22 cellular contexts compared by ENCODE assay signal in the genomic region with DNA sequence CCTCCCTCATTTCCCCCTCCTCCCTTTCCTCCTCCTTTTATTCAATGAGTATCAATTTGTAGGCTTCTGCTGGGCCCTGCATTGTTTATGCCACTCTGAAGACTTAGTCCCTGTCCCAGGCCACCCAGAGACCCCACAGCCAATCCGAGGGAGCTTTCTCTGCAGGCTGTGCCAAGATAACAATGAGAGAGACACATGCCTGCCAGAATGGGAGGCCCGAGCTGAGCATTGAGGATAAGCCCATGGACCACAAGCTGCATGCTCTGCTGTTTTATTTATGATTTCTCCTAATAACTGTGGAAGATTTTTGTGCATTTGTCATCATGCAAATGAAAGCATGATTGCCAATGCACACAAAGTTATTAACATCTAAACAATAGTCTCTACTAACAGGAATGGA. TPM values are rescaled to one million over a fixed set of nuclear protein-coding genes. Genes with fewer than 3 reads are reported as not detected.
"Had no signal": no experiment of that assay in that cellular context is flagged by ENCODE, and none has a peak within 500 bp of the region (broad histone marks: within the 10 kb centered on the region; RNA-seq: fewer than 3 reads in every experiment).

No MANE protein-coding gene starts in this region.

- H3K36me3 ChIP-seq: colonic mucosa, gastroesophageal sphincter, heart left ventricle, left lung, transverse colon had no signal

- H3K4me3 ChIP-seq: body of pancreas, colonic mucosa, gastroesophageal sphincter, heart left ventricle, left lung, transverse colon had no signal

- H3K4me1 ChIP-seq: body of pancreas, colonic mucosa, heart left ventricle had no signal

- ATAC-seq: body of pancreas, esophagus mucosa, gastroesophageal sphincter, heart left ventricle, left lung had no signal

- H3K4me1 Mint-ChIP-seq: activated B cell treated with CpG ODN at 0.5 μM for 24 hours had no signal

- H3K27ac Mint-ChIP-seq: activated B cell treated with CpG ODN at 0.5 μM for 24 hours; activated CD4-positive, alpha-beta memory T cell treated with anti-CD3 and anti-CD28 coated beads for 36 hours; activated naive CD8-positive, alpha-beta T cell; activated T-helper 1 cell treated with anti-CD3 and anti-CD28 coated beads, Interleukin-12 subunit alpha, Interleukin-12 subunit beta, Interleukin-2, Interleukin-4 antibody, amounts not matched to agents 30 ng/mL and 10 ng/mL and 1 ng/mL, durations not matched to agents 14 hours and 24 hours and 36 hours; stimulated activated naive CD8-positive, alpha-beta T cell treated with anti-CD3 and anti-CD28 coated beads, Interleukin-15, Interleukin-2, amounts not matched to agents 100 ng/mL and 50 ng/mL, for 24 hours had no signal

- H3K9me3 ChIP-seq: body of pancreas, colonic mucosa, gastroesophageal sphincter, heart left ventricle, left lung, transverse colon had no signal

- DNase-seq: activated B cell treated with CpG ODN at 0.5 μM for 24 hours; activated CD4-positive, alpha-beta memory T cell treated with anti-CD3 and anti-CD28 coated beads for 36 hours; activated CD4-positive, alpha-beta T cell treated with anti-CD3 and anti-CD28 coated beads for 4 hours; activated T-cell treated with anti-CD3 and anti-CD28 coated beads for 4 hours; body of pancreas; central memory CD4-positive, alpha-beta T cell; colonic mucosa; left lung; nephron progenitor cell; occipital lobe; stimulated activated CD4-positive, alpha-beta T cell treated with anti-CD3 and anti-CD28 coated beads, Interleukin-15, amount 100 ng/mL, for 24 hours; stimulated activated CD4-positive, alpha-beta T cell treated with anti-CD3 and anti-CD28 coated beads, Interleukin-2, amount 100 ng/mL, for 48 hours; transverse colon had no signal

- H3K27ac ChIP-seq: body of pancreas, colonic mucosa, left lung had no signal

- H3K36me3 Mint-ChIP-seq: activated CD4-positive, alpha-beta memory T cell treated with anti-CD3 and anti-CD28 coated beads for 36 hours; activated naive CD8-positive, alpha-beta T cell had no signal

- H3K27me3 ChIP-seq: body of pancreas, colonic mucosa, heart left ventricle, transverse colon had no signal

- H3K4me3 Mint-ChIP-seq: activated B cell treated with CpG ODN at 0.5 μM for 24 hours; activated CD4-positive, alpha-beta memory T cell treated with anti-CD3 and anti-CD28 coated beads for 36 hours; activated naive CD8-positive, alpha-beta T cell; activated T-helper 1 cell treated with anti-CD3 and anti-CD28 coated beads, Interleukin-12 subunit alpha, Interleukin-12 subunit beta, Interleukin-2, Interleukin-4 antibody, amounts not matched to agents 30 ng/mL and 10 ng/mL and 1 ng/mL, durations not matched to agents 14 hours and 24 hours and 36 hours; nephron progenitor cell; stimulated activated naive CD8-positive, alpha-beta T cell treated with anti-CD3 and anti-CD28 coated beads, Interleukin-15, Interleukin-2, amounts not matched to agents 100 ng/mL and 50 ng/mL, for 24 hours had no signal

- H3K9me3 Mint-ChIP-seq: activated B cell treated with CpG ODN at 0.5 μM for 24 hours; activated CD4-positive, alpha-beta memory T cell treated with anti-CD3 and anti-CD28 coated beads for 36 hours; activated T-helper 1 cell treated with anti-CD3 and anti-CD28 coated beads, Interleukin-12 subunit alpha, Interleukin-12 subunit beta, Interleukin-2, Interleukin-4 antibody, amounts not matched to agents 30 ng/mL and 10 ng/mL and 1 ng/mL, durations not matched to agents 14 hours and 24 hours and 36 hours; nephron progenitor cell; stimulated activated naive CD8-positive, alpha-beta T cell treated with anti-CD3 and anti-CD28 coated beads, Interleukin-15, Interleukin-2, amounts not matched to agents 100 ng/mL and 50 ng/mL, for 24 hours had no signal

RNA-seq across cellular contexts. Expression of a gene that starts 3.0 kb away (rescaled TPM):
- total RNA-seq: activated CD4-positive, alpha-beta memory T cell treated with anti-CD3 and anti-CD28 coated beads for 36 hours; activated T-helper 1 cell treated with anti-CD3 and anti-CD28 coated beads, Interleukin-12 subunit alpha, Interleukin-12 subunit beta, Interleukin-2, Interleukin-4 antibody, amounts not matched to agents 30 ng/mL and 10 ng/mL and 1 ng/mL, durations not matched to agents 14 hours and 24 hours and 36 hours; body of pancreas; colonic mucosa; esophagus mucosa; lung microvascular endothelial cell; myocyte; skeletal muscle tissue; transverse colon had no signal
